Comparison of ENCODE assay signal across 1 cellular context in genomic region chr15:66723826-66724731, GRCh38.
A peak's percentile ranks its signal among the peaks of the same experiment; 100 is the strongest.
TF ChIP-seq lines count a peak whose summit lies in the region.

No MANE protein-coding gene starts in this region.

TF ChIP-seq in K562, 482 proteins besides CTCF, POLR2A, EP300 and RAD21 (continues in another document):
- no peak for TF ChIP-seq MLX (CRISPR knock-in tag; conservative IDR thresholded peaks at IDR 0.05)
- no peak for TF ChIP-seq ZNF592 (IDR thresholded peaks at IDR 0.05)
- TF ChIP-seq ZFP36 (IDR thresholded peaks at IDR 0.05; ENCODE audit: low read depth, low read length, partially characterized antibody), result peak; percentile 85
- no peak for TF ChIP-seq ZNF318 (IDR thresholded peaks at IDR 0.05; ENCODE audit: borderline replicate concordance in 1 of 2, low read depth in 1 of 2)
- no peak for TF ChIP-seq CREBBP (IDR thresholded peaks at IDR 0.05; ENCODE audit: low read depth, low read length)
- TF ChIP-seq KDM1A (IDR thresholded peaks at IDR 0.05), result peak; percentile 7 to 64; a peak in 3 of 4 replicates
- TF ChIP-seq DNMT1 (IDR thresholded peaks at IDR 0.05), result no peak
- peak; percentile 59 for TF ChIP-seq CBFA2T3 (IDR thresholded peaks at IDR 0.05)
- TF ChIP-seq ZFX (CRISPR knock-in tag; IDR thresholded peaks at IDR 0.05), result no peak
- no peak for TF ChIP-seq NCOA2 (IDR thresholded peaks at IDR 0.05; ENCODE audit: partially characterized antibody in 2 of 2)
- TF ChIP-seq ZZZ3 (IDR thresholded peaks at IDR 0.05), result no peak
- TF ChIP-seq BCOR (IDR thresholded peaks at IDR 0.05), result peak; percentile 82; the same call in 1 of the 2 replicates
- no peak for TF ChIP-seq ZC3H11A (IDR thresholded peaks at IDR 0.05; ENCODE audit: low read depth, low read length)
- no peak for TF ChIP-seq MCM3 (IDR thresholded peaks at IDR 0.05)
- peak; percentile 73 for TF ChIP-seq RBM25 (IDR thresholded peaks at IDR 0.05; ENCODE audit: low read depth, low read length, severe bottlenecking)
- no peak for TF ChIP-seq RBFOX2 (IDR thresholded peaks at IDR 0.05; ENCODE audit: low read depth, low read length)
- TF ChIP-seq ZNF280B (CRISPR knock-in tag; IDR thresholded peaks at IDR 0.05), result no peak
- peak; percentile 54 for TF ChIP-seq DPF2 (IDR thresholded peaks at IDR 0.05)
- 0 out of 2 replicates have a peak, but pooled peaks have one; percentile 17 for TF ChIP-seq ATF3 (IDR thresholded peaks at IDR 0.05)
- TF ChIP-seq ATF3 (CRISPR knock-in tag; conservative IDR thresholded peaks at IDR 0.05), result no peak
- TF ChIP-seq ELK1 (CRISPR knock-in tag; IDR thresholded peaks at IDR 0.05), result no peak
- TF ChIP-seq FOXA3 (CRISPR knock-in tag; conservative IDR thresholded peaks at IDR 0.05 in 1 of 2, IDR thresholded peaks at IDR 0.05 in 1 of 2), result peak; percentile 14 to 84; a peak in 2 of 4 replicates
- no peak for TF ChIP-seq ZNF274 (IDR thresholded peaks at IDR 0.05; ENCODE audit: borderline replicate concordance, low read depth, low read length)
- no peak for TF ChIP-seq ID3 (CRISPR knock-in tag; IDR thresholded peaks at IDR 0.05)
- 0 out of 2 replicates have a peak, but pooled peaks have one; percentile 36 for TF ChIP-seq ID3 (tag; IDR thresholded peaks at IDR 0.05)
- no peak for TF ChIP-seq ELF2 (CRISPR knock-in tag; IDR thresholded peaks at IDR 0.05)
- TF ChIP-seq TCF3 (CRISPR knock-in tag; IDR thresholded peaks at IDR 0.05), result peak; percentile 22; the same call in 1 of the 2 replicates
- TF ChIP-seq ZNF24 (IDR thresholded peaks at IDR 0.05), result peak; percentile 95
- TF ChIP-seq YBX1 (IDR thresholded peaks at IDR 0.05), result no peak
- no peak for TF ChIP-seq NR0B1 (IDR thresholded peaks at IDR 0.05; ENCODE audit: partially characterized antibody)
- TF ChIP-seq HDAC1 (IDR thresholded peaks at IDR 0.05), result peak in 1 of 2 experiments; percentile 42; a peak in 1 of 4 replicates
- TF ChIP-seq KLF6 (CRISPR knock-in tag; IDR thresholded peaks at IDR 0.05; ENCODE audit: borderline replicate concordance), result no peak
- no peak for TF ChIP-seq TGIF2 (CRISPR knock-in tag; IDR thresholded peaks at IDR 0.05)
- no peak for TF ChIP-seq ZNF699 (CRISPR knock-in tag; IDR thresholded peaks at IDR 0.05; ENCODE audit: insufficient replicate concordance)
- 0 out of 2 replicates have a peak, but pooled peaks have one; percentile 31 for TF ChIP-seq CBFA2T2 (conservative IDR thresholded peaks at IDR 0.05)
- TF ChIP-seq MYC (IDR thresholded peaks at IDR 0.05; ENCODE audit: low read depth, low read length), result no peak
- TF ChIP-seq MYC (CRISPR knock-in tag; IDR thresholded peaks at IDR 0.05; ENCODE audit: borderline replicate concordance, low read depth), result no peak
- TF ChIP-seq ZNF282 (CRISPR knock-in tag; IDR thresholded peaks at IDR 0.05), result no peak
- TF ChIP-seq U2AF2 (optimal IDR thresholded peaks at IDR 0.05; ENCODE audit: low read depth, low read length), result no peak
- peak; percentile 16; the same call in 1 of the 2 replicates for TF ChIP-seq HDAC2 (IDR thresholded peaks at IDR 0.05)
- no peak for TF ChIP-seq NFIC (IDR thresholded peaks at IDR 0.05)
- no peak for TF ChIP-seq ZNF217 (CRISPR knock-in tag; IDR thresholded peaks at IDR 0.05)
- TF ChIP-seq ZNF57 (CRISPR knock-in tag; IDR thresholded peaks at IDR 0.05), result no peak
- TF ChIP-seq TFAP4 (CRISPR knock-in tag; IDR thresholded peaks at IDR 0.05; ENCODE audit: borderline replicate concordance), result no peak; the same call in 1 of the 2 replicates
- peak; percentile 45; the same call in 1 of the 2 replicates for TF ChIP-seq NCOR1 (IDR thresholded peaks at IDR 0.05)
- no peak for TF ChIP-seq FOXJ3 (CRISPR knock-in tag; IDR thresholded peaks at IDR 0.05)
- TF ChIP-seq ZNF583 (CRISPR knock-in tag; IDR thresholded peaks at IDR 0.05), result no peak
- no peak for TF ChIP-seq HNRNPLL (IDR thresholded peaks at IDR 0.05; ENCODE audit: low read depth, low read length, poor library complexity, severe bottlenecking)
- no peak for TF ChIP-seq TCFL5 (CRISPR knock-in tag; conservative IDR thresholded peaks at IDR 0.05)
- 0 out of 2 replicates have a peak, but pooled peaks have one; percentile 7 for TF ChIP-seq TAL1 (IDR thresholded peaks at IDR 0.05)
- TF ChIP-seq MXI1 (IDR thresholded peaks at IDR 0.05; ENCODE audit: low read depth, low read length), result no peak
- TF ChIP-seq CBX3 (IDR thresholded peaks at IDR 0.05; ENCODE audit: borderline replicate concordance in 1 of 2, low read length in 2 of 2), result no peak
